In genomic region chr15:67146214-67146613, GRCh38 we compare ENCODE assay signal across 8 cellular contexts.
A peak's percentile ranks its signal among the peaks of the same experiment; 100 is the strongest.
DNase-seq lines count a peak whose midpoint lies in the region; ATAC-seq and TF ChIP-seq lines count a peak whose summit lies in the region.

No MANE protein-coding gene starts in this region.

- H3K4me2 ChIP-seq in OCI-LY1 (ENCODE audit: low read length): peak overlapping the region; percentile 65

- H3K4me3 Mint-ChIP-seq in CD4-positive, alpha-beta memory T cell: peak overlapping the region; percentile 47 to 90 (median 67)
- H3K4me3 Mint-ChIP-seq in endodermal cell (no peak overlapping the region), nephron progenitor cell (peak overlapping the region; percentile 30)

- H3K27me3 ChIP-seq in CD4-positive, alpha-beta memory T cell (ENCODE audit: insufficient read depth, low read length): no peaks in the 10 kb centered on the region
- H3K27me3 ChIP-seq in OCI-LY1 (ENCODE audit: insufficient read depth, low read length) (no peaks in the 10 kb centered on the region), endodermal cell (ENCODE audit: control insufficient read depth, insufficient read depth, low read length, poor library complexity, severe bottlenecking) (no peaks in the 10 kb centered on the region)

- peaks cover 30% of the 10 kb centered on the region for H3K79me2 ChIP-seq in OCI-LY1 (ENCODE audit: insufficient read depth, low read length)

- peaks cover 95% of the 10 kb centered on the region for H3K4me1 ChIP-seq in CD4-positive, alpha-beta memory T cell (ENCODE audit: insufficient read depth, low read length)
- H3K4me1 ChIP-seq in OCI-LY1 (ENCODE audit: insufficient read depth, low read length, severe bottlenecking) (peaks cover 100% of the 10 kb centered on the region), endodermal cell (ENCODE audit: control insufficient read depth, insufficient read depth, low read length) (peaks cover 42% of the 10 kb centered on the region)

- no peaks in the 10 kb centered on the region for H3F3A ChIP-seq in OCI-LY1 (ENCODE audit: insufficient read depth, low read length)

- H3K36me3 ChIP-seq in CD4-positive, alpha-beta memory T cell (ENCODE audit: insufficient read depth, low read length): no peaks in the 10 kb centered on the region
- no peaks in the 10 kb centered on the region for H3K36me3 ChIP-seq in OCI-LY1 (ENCODE audit: insufficient read depth, low read length)
- H3K36me3 ChIP-seq in endodermal cell (ENCODE audit: control insufficient read depth, insufficient read depth, low read length): no peaks in the 10 kb centered on the region

- no peak for ATAC-seq in HG03439 (IDR thresholded peaks at IDR 0.05; ENCODE audit: unreplicated experiment)

- POLR2A ChIA-PET in CD4-positive, alpha-beta memory T cell (lab: Charles Lee; ENCODE audit: partially characterized antibody): interaction anchor here (1.1 to 2.7 kb wide), 5 partner anchors 12 to 80 kb away, joined by 3 to 11 read pairs (median 5); no protein-coding TSS in a partner anchor

- no peak overlapping the region for H3K4me3 ChIP-seq in CD4-positive, alpha-beta memory T cell (ENCODE audit: low read length in 2 of 2)
- H3K4me3 ChIP-seq in OCI-LY1 (ENCODE audit: low read depth, low read length, poor library complexity, severe bottlenecking) (peak overlapping the region; percentile 8), endodermal cell (ENCODE audit: low read length) (no peak overlapping the region)

- intact Hi-C loops in CD4-positive, alpha-beta memory T cell (cut with micrococcal nuclease): loop anchor here (2.0 kb wide), 1 partner anchor 63 kb away; no protein-coding TSS in a partner anchor

- H3K27ac ChIP-seq in CD4-positive, alpha-beta memory T cell (ENCODE audit: low read depth, low read length): peak overlapping the region; percentile 3
- H3K27ac ChIP-seq in OCI-LY1 (ENCODE audit: low read depth, low read length, poor library complexity, severe bottlenecking) (peak overlapping the region; percentile 99), endodermal cell (ENCODE audit: low read depth, low read length) (peak overlapping the region; percentile 77)

- no peaks in the 10 kb centered on the region for H4K20me1 ChIP-seq in OCI-LY1 (ENCODE audit: insufficient read depth, low read length)

- no peak for DNase-seq in CD4-positive, alpha-beta memory T cell
- DNase-seq in endodermal cell (no peak), nephron progenitor cell (peak; percentile 23), AML-193 (lab: John Stamatoyannopoulos, UW) (no peak), occipital lobe (lab: John Stamatoyannopoulos, UW) (no peak)
- no peak for DNase-seq in stimulated activated CD4-positive, alpha-beta T cell treated with anti-CD3 and anti-CD28 coated beads, Interleukin-1b, Interleukin-23, amount 100 ng/mL, for 48 hours

- peak overlapping the region; percentile 71 for H3K9ac ChIP-seq in OCI-LY1 (ENCODE audit: low read length)
- no peak overlapping the region for H3K9ac ChIP-seq in endodermal cell (ENCODE audit: extremely low read depth, low read length, poor library complexity, severe bottlenecking)

- WGBS in endodermal cell (ENCODE audit: insufficient coverage in 1 of 2, insufficient read length in 1 of 2), 2 experiments: 30 to 73% methylated on average over 1 to 6 of the region's 6 CpGs

- CTCF ChIA-PET in CD4-positive, alpha-beta memory T cell (lab: Charles Lee; ENCODE audit: partially characterized antibody): interaction anchor here (0.6 to 1.3 kb wide), 2 partner anchors 11 to 1291 kb away, joined by 4 read pairs; no protein-coding TSS in a partner anchor

- TF ChIP-seq CTCF in OCI-LY1 (IDR thresholded peaks at IDR 0.05; ENCODE audit: low read length) (no peak), endodermal cell (conservative IDR thresholded peaks at IDR 0.05) (no peak), nephron progenitor cell (IDR thresholded peaks at IDR 0.05) (no peak)

- H3K4me1 Mint-ChIP-seq in CD4-positive, alpha-beta memory T cell: peaks cover 74 to 98% (median 89%) of the 10 kb centered on the region in 4 donors
- peaks cover 71% of the 10 kb centered on the region for H3K4me1 Mint-ChIP-seq in endodermal cell
- peaks cover 96% of the 10 kb centered on the region for H3K4me1 Mint-ChIP-seq in nephron progenitor cell

- no peaks in the 10 kb centered on the region for H3K27me3 Mint-ChIP-seq in CD4-positive, alpha-beta memory T cell
- peaks cover 4% of the 10 kb centered on the region for H3K27me3 Mint-ChIP-seq in endodermal cell (ENCODE audit: insufficient read depth)
- H3K27me3 Mint-ChIP-seq in nephron progenitor cell (ENCODE audit: low read depth, poor library complexity): no peaks in the 10 kb centered on the region

- H3K36me3 Mint-ChIP-seq in CD4-positive, alpha-beta memory T cell: peaks cover 3 to 8% of the 10 kb centered on the region in 2 donors
- H3K36me3 Mint-ChIP-seq in endodermal cell (ENCODE audit: low read depth) (no peaks in the 10 kb centered on the region), nephron progenitor cell (ENCODE audit: low read depth) (no peaks in the 10 kb centered on the region)

- peak overlapping the region; percentile 76 to 96 (median 94) for H3K27ac Mint-ChIP-seq in CD4-positive, alpha-beta memory T cell
- H3K27ac Mint-ChIP-seq in endodermal cell: no peak overlapping the region
- peak overlapping the region; percentile 94 for H3K27ac Mint-ChIP-seq in nephron progenitor cell

- no peak overlapping the region for H2AFZ ChIP-seq in OCI-LY1 (ENCODE audit: low read length)

- H3K9me3 Mint-ChIP-seq in CD4-positive, alpha-beta memory T cell: no peaks in the 10 kb centered on the region
- H3K9me3 Mint-ChIP-seq in endodermal cell (no peaks in the 10 kb centered on the region), nephron progenitor cell (no peaks in the 10 kb centered on the region)

- no peaks in the 10 kb centered on the region for H3K9me2 ChIP-seq in OCI-LY1 (ENCODE audit: low read depth, low read length)

- H3K9me3 ChIP-seq in CD4-positive, alpha-beta memory T cell (ENCODE audit: control insufficient read depth in 1 of 2, low read length in 2 of 2): no peaks in the 10 kb centered on the region
- H3K9me3 ChIP-seq in OCI-LY1 (ENCODE audit: low read length): no peaks in the 10 kb centered on the region
- no peaks in the 10 kb centered on the region for H3K9me3 ChIP-seq in endodermal cell (ENCODE audit: control insufficient read depth, low read length)

Comparison
In these comparisons a context has a peak if more than half of its experiments do, and no peak if none do; other contexts are left out.
1. H3K27ac ChIP-seq: peak in every context shown above with its lines; median percentile 99 in OCI-LY1; 77 in endodermal cell; 3 in CD4-positive, alpha-beta memory T cell.